ENCODE assay signal across 7 cellular contexts in the genomic region with DNA sequence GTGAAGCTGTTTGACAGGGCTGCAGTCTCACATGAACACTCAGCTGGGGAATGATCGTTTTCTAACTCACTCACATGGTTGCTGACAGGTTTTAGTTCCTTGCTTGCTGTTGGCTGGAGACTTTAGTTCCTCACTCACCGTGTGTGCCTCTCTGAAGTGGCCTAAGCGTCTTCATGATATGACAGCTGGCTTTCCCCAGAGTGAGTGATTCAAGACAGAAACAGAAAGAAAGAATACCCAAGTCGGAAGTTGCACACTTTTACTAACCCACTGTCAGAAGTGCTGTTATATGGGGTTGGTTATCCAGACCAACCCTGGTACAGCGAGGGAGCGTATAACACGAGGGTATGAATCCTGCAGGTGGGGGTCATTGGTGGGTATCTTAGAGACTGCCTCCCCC.
DNase-seq lines count a peak whose midpoint lies in the region; ATAC-seq lines count a peak whose summit lies in the region.

No MANE protein-coding gene starts in this region.

- no peak overlapping the region for H2BK12ac ChIP-seq in trophoblast cell (ENCODE audit: low read length)

- WGBS in trophoblast cell (ENCODE audit: extremely low coverage, insufficient coverage, insufficient read length), result no CpG with 5 or more reads among the region's 7 CpGs

- H2AFZ ChIP-seq in trophoblast cell (ENCODE audit: insufficient read depth, low read length, poor library complexity), result no peak overlapping the region

- no peak overlapping the region for H4K12ac ChIP-seq in trophoblast cell (ENCODE audit: low read depth, low read length)

- no peak overlapping the region for H3K18ac ChIP-seq in trophoblast cell (ENCODE audit: low read length)

- no peak overlapping the region for H3K14ac ChIP-seq in trophoblast cell (ENCODE audit: low read length)

- no peak overlapping the region for H4K8ac ChIP-seq in trophoblast cell (ENCODE audit: low read depth, low read length)

- H2AK5ac ChIP-seq in trophoblast cell (ENCODE audit: low read length), result no peak overlapping the region

- no peak overlapping the region for H3K27ac ChIP-seq in trophoblast cell (ENCODE audit: low read depth, low read length)

- H3K36me3 ChIP-seq in trophoblast cell (ENCODE audit: control insufficient read depth in 1 of 2, insufficient read depth in 2 of 2, low read length in 2 of 2), result no peaks in the 10 kb centered on the region

- no peak overlapping the region for H2BK120ac ChIP-seq in trophoblast cell (ENCODE audit: insufficient read depth, low read length, poor library complexity)

- H4K91ac ChIP-seq in trophoblast cell (ENCODE audit: low read depth, low read length), result no peak overlapping the region

- H3K4ac ChIP-seq in trophoblast cell (ENCODE audit: low read depth, low read length), result no peak overlapping the region

- peak; percentile 100 for ATAC-seq in GM19452 (IDR thresholded peaks at IDR 0.05; ENCODE audit: unreplicated experiment)
- peak; percentile 99 for ATAC-seq in HG03280 (IDR thresholded peaks at IDR 0.05; ENCODE audit: unreplicated experiment)

- no peak overlapping the region for H3K4me3 ChIP-seq in trophoblast cell (ENCODE audit: low read depth, low read length)

- H3K4me2 ChIP-seq in trophoblast cell (ENCODE audit: low read length), result no peak overlapping the region

- no peaks in the 10 kb centered on the region for H3K79me1 ChIP-seq in trophoblast cell (ENCODE audit: low read length)

- no peak overlapping the region for H3K23ac ChIP-seq in trophoblast cell (ENCODE audit: low read length)

- no peak overlapping the region for H3K9ac ChIP-seq in trophoblast cell (ENCODE audit: low read length)

- peak; percentile 11 to 14 for DNase-seq in activated CD4-positive, alpha-beta T cell treated with anti-CD3 and anti-CD28 coated beads, Interleukin-2, amount 50 U/mL, for 4 hours
- DNase-seq in stimulated activated CD4-positive, alpha-beta T cell treated with anti-CD3 and anti-CD28 coated beads, Interleukin-1b, Interleukin-23, amount 100 ng/mL, for 4 hours (ENCODE audit: low read depth in 2 of 2), result peak; percentile 19 to 31
- DNase-seq in anterior cingulate cortex (lab: John Stamatoyannopoulos, UW) (no peak), posterior vena cava (ENCODE audit: low spot score) (no peak), trophoblast cell (no peak)

- no peaks in the 10 kb centered on the region for H3K79me2 ChIP-seq in trophoblast cell (ENCODE audit: control insufficient read depth, insufficient read depth, low read length, poor library complexity)

- H3K9me3 ChIP-seq in trophoblast cell (ENCODE audit: insufficient read depth, low read depth, low read length), result peaks cover 2% of the 10 kb centered on the region

- H3K27me3 ChIP-seq in trophoblast cell (ENCODE audit: insufficient read depth, low read length), result no peaks in the 10 kb centered on the region

- no peaks in the 10 kb centered on the region for H3K4me1 ChIP-seq in trophoblast cell (ENCODE audit: control insufficient read depth in 1 of 2, insufficient read depth in 2 of 2, low read length in 2 of 2)

- intact Hi-C loops in posterior vena cava (cut with DNase I), result loop anchor here in 1 of 2 donors (1.0 kb wide), 1 partner anchor 32 kb away; no protein-coding TSS in a partner anchor

- no peak overlapping the region for H2BK5ac ChIP-seq in trophoblast cell (ENCODE audit: low read depth, low read length, poor library complexity)

Comparison
In these comparisons a context has a peak if more than half of its experiments do, and no peak if none do; other contexts are left out.
1. DNase-seq: peak in activated CD4-positive, alpha-beta T cell treated with anti-CD3 and anti-CD28 coated beads, Interleukin-2, amount 50 U/mL, for 4 hours (2 of 2) and stimulated activated CD4-positive, alpha-beta T cell treated with anti-CD3 and anti-CD28 coated beads, Interleukin-1b, Interleukin-23, amount 100 ng/mL, for 4 hours (2 of 2); none in anterior cingulate cortex (0 of 58), posterior vena cava (single experiment) and trophoblast cell (0 of 2).